Comparison of ENCODE assay signal across 13 cellular contexts in genomic region chr1:226665505-226666163, GRCh38.
A peak's percentile ranks its signal among the peaks of the same experiment; 100 is the strongest.
DNase-seq lines count a peak whose midpoint lies in the region; ATAC-seq and TF ChIP-seq lines count a peak whose summit lies in the region.
"Had no signal": no experiment of that assay in that cellular context is flagged by ENCODE, and none has a peak within 500 bp of the region (broad histone marks: within the 10 kb centered on the region; RNA-seq: fewer than 3 reads in every experiment).

No MANE protein-coding gene starts in this region.

- intact Hi-C loops in left lung (cut with DNase I) = no loop called here

- no peak for TF ChIP-seq CTCF in left lung (IDR thresholded peaks at IDR 0.05)

- H3K27ac ChIP-seq in left lung = peak overlapping the region; percentile 9 to 88

- H3K4me1 Mint-ChIP-seq in activated T-cell treated with anti-CD3 and anti-CD28 coated beads, Interleukin-2, amount 50 U/mL, for 24 hours (ENCODE audit: low read depth) = peaks cover 91% of the 10 kb centered on the region
- H3K4me1 Mint-ChIP-seq in activated CD8-positive, alpha-beta T cell treated with anti-CD3 and anti-CD28 coated beads, Interleukin-2, amount 10 ng/mL, durations not matched to agents 7 days and 5 days (ENCODE audit: low read depth) = peaks cover 85% of the 10 kb centered on the region
- peaks cover 77% of the 10 kb centered on the region for H3K4me1 Mint-ChIP-seq in stimulated activated effector memory CD8-positive, alpha-beta T cell treated with anti-CD3 and anti-CD28 coated beads, Interleukin-12 subunit alpha, Interleukin-12 subunit beta, amount 100 ng/mL, for 72 hours

- H3K27me3 ChIP-seq in left lung = no peaks in the 10 kb centered on the region

- peak overlapping the region; percentile 32 for H3K4me3 Mint-ChIP-seq in activated T-cell treated with anti-CD3 and anti-CD28 coated beads, Interleukin-2, amount 50 U/mL, for 24 hours
- no peak overlapping the region for H3K4me3 Mint-ChIP-seq in activated CD8-positive, alpha-beta T cell treated with anti-CD3 and anti-CD28 coated beads, Interleukin-2, amount 10 ng/mL, durations not matched to agents 7 days and 5 days
- no peak overlapping the region for H3K4me3 Mint-ChIP-seq in stimulated activated effector memory CD8-positive, alpha-beta T cell treated with anti-CD3 and anti-CD28 coated beads, Interleukin-12 subunit alpha, Interleukin-12 subunit beta, amount 100 ng/mL, for 72 hours

- H3K27me3 Mint-ChIP-seq in activated T-cell treated with anti-CD3 and anti-CD28 coated beads, Interleukin-2, amount 50 U/mL, for 24 hours = no peaks in the 10 kb centered on the region
- no peaks in the 10 kb centered on the region for H3K27me3 Mint-ChIP-seq in activated CD8-positive, alpha-beta T cell treated with anti-CD3 and anti-CD28 coated beads, Interleukin-2, amount 10 ng/mL, durations not matched to agents 7 days and 5 days (ENCODE audit: low read depth)

- no peaks in the 10 kb centered on the region for H3K9me3 ChIP-seq in left lung
- H3K9me3 ChIP-seq: SK-N-SH had no signal

- peaks cover 44 to 75% of the 10 kb centered on the region in 2 donors for H3K4me1 ChIP-seq in left lung

- POLR2A ChIA-PET in activated CD8-positive, alpha-beta T cell treated with anti-CD3 and anti-CD28 coated beads, Interleukin-2, amount 10 ng/mL, durations not matched to agents 7 days and 5 days (lab: Charles Lee) = interaction anchor here (0.9 to 1.2 kb wide), 2 partner anchors 8 to 11 kb away, joined by 3 read pairs; no protein-coding TSS in a partner anchor

- ATAC-seq in activated CD8-positive, alpha-beta T cell treated with anti-CD3 and anti-CD28 coated beads, Interleukin-2, amount 10 ng/mL, durations not matched to agents 7 days and 5 days = no peak
- no peak for ATAC-seq in left lung
- ATAC-seq in stimulated activated effector memory CD8-positive, alpha-beta T cell treated with anti-CD3 and anti-CD28 coated beads, Interleukin-12 subunit alpha, Interleukin-12 subunit beta, amount 100 ng/mL, for 72 hours = no peak
- ATAC-seq in GM19324 (IDR thresholded peaks at IDR 0.05; ENCODE audit: low FRiP score, unreplicated experiment) = no peak
- no peak for ATAC-seq in GM18873 (IDR thresholded peaks at IDR 0.05; ENCODE audit: low FRiP score, unreplicated experiment)

- peak overlapping the region; percentile 95 for H3K27ac Mint-ChIP-seq in activated T-cell treated with anti-CD3 and anti-CD28 coated beads, Interleukin-2, amount 50 U/mL, for 24 hours
- H3K27ac Mint-ChIP-seq in activated CD8-positive, alpha-beta T cell treated with anti-CD3 and anti-CD28 coated beads, Interleukin-2, amount 10 ng/mL, durations not matched to agents 7 days and 5 days = peak overlapping the region; percentile 36
- peak overlapping the region; percentile 76 for H3K27ac Mint-ChIP-seq in stimulated activated effector memory CD8-positive, alpha-beta T cell treated with anti-CD3 and anti-CD28 coated beads, Interleukin-12 subunit alpha, Interleukin-12 subunit beta, amount 100 ng/mL, for 72 hours

- CTCF ChIA-PET in activated CD8-positive, alpha-beta T cell treated with anti-CD3 and anti-CD28 coated beads, Interleukin-2, amount 10 ng/mL, durations not matched to agents 7 days and 5 days (lab: Charles Lee) = interaction anchor here (0.8 to 1.0 kb wide), 2 partner anchors 11 to 22 kb away, joined by 3 read pairs; no protein-coding TSS in a partner anchor

- H3K36me3 Mint-ChIP-seq in activated T-cell treated with anti-CD3 and anti-CD28 coated beads, Interleukin-2, amount 50 U/mL, for 24 hours (ENCODE audit: low read depth) = peaks cover 29% of the 10 kb centered on the region
- peaks cover 32% of the 10 kb centered on the region for H3K36me3 Mint-ChIP-seq in activated CD8-positive, alpha-beta T cell treated with anti-CD3 and anti-CD28 coated beads, Interleukin-2, amount 10 ng/mL, durations not matched to agents 7 days and 5 days (ENCODE audit: low read depth)
- H3K36me3 Mint-ChIP-seq in stimulated activated effector memory CD8-positive, alpha-beta T cell treated with anti-CD3 and anti-CD28 coated beads, Interleukin-12 subunit alpha, Interleukin-12 subunit beta, amount 100 ng/mL, for 72 hours = peaks cover 21% of the 10 kb centered on the region

- peak; percentile 39 for DNase-seq in activated T-cell treated with anti-CD3 and anti-CD28 coated beads, Interleukin-2, amount 50 U/mL, for 24 hours
- DNase-seq in activated T-cell treated with anti-CD3 and anti-CD28 coated beads for 4 hours (no peak), left lung (peak in 1 of 2 donors; percentile 27), HuH-7 (ENCODE audit: low spot score) (no peak)
- no peak for DNase-seq in activated CD8-positive, alpha-beta T cell treated with anti-CD3 and anti-CD28 coated beads, Interleukin-2, amount 10 ng/mL, durations not matched to agents 7 days and 5 days
- DNase-seq in stimulated activated effector memory CD8-positive, alpha-beta T cell treated with anti-CD3 and anti-CD28 coated beads, Interleukin-12 subunit alpha, Interleukin-12 subunit beta, amount 100 ng/mL, for 72 hours (ENCODE audit: low spot score in 2 of 2) = no peak
- DNase-seq: activated CD4-positive, alpha-beta T cell treated with anti-CD3 and anti-CD28 coated beads, Interleukin-2, amount 50 U/mL, for 1 hour; amygdala; NCI-H524 treated with DMSO at 0.1 percent for 48 hours; SK-N-SH; stimulated activated naive CD4-positive, alpha-beta T cell had no signal

- H3K36me3 ChIP-seq in left lung = no peaks in the 10 kb centered on the region

- H3K9me3 Mint-ChIP-seq in activated T-cell treated with anti-CD3 and anti-CD28 coated beads, Interleukin-2, amount 50 U/mL, for 24 hours = no peaks in the 10 kb centered on the region
- H3K9me3 Mint-ChIP-seq in activated CD8-positive, alpha-beta T cell treated with anti-CD3 and anti-CD28 coated beads, Interleukin-2, amount 10 ng/mL, durations not matched to agents 7 days and 5 days (ENCODE audit: insufficient read depth) = no peaks in the 10 kb centered on the region
- H3K9me3 Mint-ChIP-seq in stimulated activated effector memory CD8-positive, alpha-beta T cell treated with anti-CD3 and anti-CD28 coated beads, Interleukin-12 subunit alpha, Interleukin-12 subunit beta, amount 100 ng/mL, for 72 hours = no peaks in the 10 kb centered on the region

- no peak overlapping the region for H3K4me3 ChIP-seq in left lung

Comparison
In these comparisons a context has a peak if more than half of its experiments do, and no peak if none do; other contexts are left out.
1. H3K27ac Mint-ChIP-seq: peak in every context shown above with its lines; median percentile 95 in activated T-cell treated with anti-CD3 and anti-CD28 coated beads, Interleukin-2, amount 50 U/mL, for 24 hours; 76 in stimulated activated effector memory CD8-positive, alpha-beta T cell treated with anti-CD3 and anti-CD28 coated beads, Interleukin-12 subunit alpha, Interleukin-12 subunit beta, amount 100 ng/mL, for 72 hours; 36 in activated CD8-positive, alpha-beta T cell treated with anti-CD3 and anti-CD28 coated beads, Interleukin-2, amount 10 ng/mL, durations not matched to agents 7 days and 5 days.